ENCODE assay signal across 20 cellular contexts in the genomic region with DNA sequence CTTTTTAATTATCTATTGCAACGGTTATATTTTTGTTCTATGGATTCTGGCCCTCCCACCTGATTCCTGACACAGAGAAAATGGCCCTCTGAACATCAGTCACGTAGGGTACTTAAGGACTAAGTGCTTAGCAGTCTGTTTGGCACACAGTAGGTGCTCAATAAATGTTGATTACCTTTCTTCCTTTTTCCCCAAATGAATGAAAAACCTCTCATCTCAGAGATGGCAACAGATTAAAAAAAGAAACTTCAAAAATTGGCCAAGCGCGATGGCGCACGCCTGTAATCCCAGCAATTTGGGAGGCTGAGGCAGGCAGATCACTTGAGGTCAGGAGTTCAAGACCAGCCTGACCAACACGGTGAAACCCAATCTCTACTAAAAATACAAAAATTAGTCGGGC. TPM values are rescaled to one million over a fixed set of nuclear protein-coding genes. Genes with fewer than 3 reads are reported as not detected.
DNase-seq lines count a peak whose midpoint lies in the region; ATAC-seq, FAIRE-seq and TF ChIP-seq lines count a peak whose summit lies in the region.
"Had no signal": no experiment of that assay in that cellular context is flagged by ENCODE, and none has a peak within 500 bp of the region (broad histone marks: within the 10 kb centered on the region; RNA-seq: fewer than 3 reads in every experiment).

No MANE protein-coding gene starts in this region.

- peaks cover 75% of the 10 kb centered on the region for H3K4me1 Mint-ChIP-seq in T-helper 2 cell treated with Interferon-gamma antibody and Interleukin-4, amounts not matched to agents 5 μg/mL and 100 μg/mL, for 36 hours (ENCODE audit: low read depth)
- peaks cover 60 to 86% (median 80%) of the 10 kb centered on the region in 3 donors for H3K4me1 Mint-ChIP-seq in CD8-positive, alpha-beta memory T cell
- H3K4me1 Mint-ChIP-seq in activated CD4-positive, alpha-beta memory T cell treated with anti-CD3 and anti-CD28 coated beads for 36 hours (ENCODE audit: low read depth), result peaks cover 87% of the 10 kb centered on the region

- peak overlapping the region; percentile 61 for H3K27ac Mint-ChIP-seq in T-helper 2 cell treated with Interferon-gamma antibody and Interleukin-4, amounts not matched to agents 5 μg/mL and 100 μg/mL, for 36 hours
- peak overlapping the region in 7 of 8 donors; percentile 35 to 81 (median 56) for H3K27ac Mint-ChIP-seq in CD8-positive, alpha-beta memory T cell
- peak overlapping the region; percentile 81 for H3K27ac Mint-ChIP-seq in activated CD4-positive, alpha-beta memory T cell treated with anti-CD3 and anti-CD28 coated beads for 36 hours

- FAIRE-seq in kidney (lab: Jason Lieb, UNC), result no peak
- FAIRE-seq: endometrium had no signal

- POLR2A ChIA-PET in CD8-positive, alpha-beta memory T cell (lab: Charles Lee), result interaction anchor here (0.6 kb wide), 1 partner anchor 29 kb away, joined by 4 read pairs; no protein-coding TSS in a partner anchor
- POLR2A ChIA-PET in activated CD4-positive, alpha-beta memory T cell treated with anti-CD3 and anti-CD28 coated beads for 36 hours (lab: Charles Lee), result interaction anchor here (0.6 to 2.1 kb wide), 11 partner anchors 10 to 138 kb away, joined by 3 to 12 read pairs (median 5); a partner anchor contains a TSS

- no peak for TF ChIP-seq CTCF in hepatocyte (IDR thresholded peaks at IDR 0.05; ENCODE audit: poor library complexity)
- TF ChIP-seq CTCF in kidney (IDR thresholded peaks at IDR 0.05; ENCODE audit: borderline replicate concordance, extremely low read depth, insufficient read depth), result no peak

- no peaks in the 10 kb centered on the region for H4K20me1 ChIP-seq in hepatocyte (ENCODE audit: insufficient read depth, poor library complexity, severe bottlenecking)

- H3K27me3 Mint-ChIP-seq in T-helper 2 cell treated with Interferon-gamma antibody and Interleukin-4, amounts not matched to agents 5 μg/mL and 100 μg/mL, for 36 hours (ENCODE audit: low read depth), result no peaks in the 10 kb centered on the region
- peaks cover 0 to 3% of the 10 kb centered on the region in 2 donors for H3K27me3 Mint-ChIP-seq in CD8-positive, alpha-beta memory T cell
- no peaks in the 10 kb centered on the region for H3K27me3 Mint-ChIP-seq in activated CD4-positive, alpha-beta memory T cell treated with anti-CD3 and anti-CD28 coated beads for 36 hours
- H3K27me3 Mint-ChIP-seq: brain had no signal

- no peaks in the 10 kb centered on the region for H3K27me3 ChIP-seq in CD8-positive, alpha-beta memory T cell (ENCODE audit: insufficient read depth, low read length, poor library complexity, severe bottlenecking)
- H3K27me3 ChIP-seq in hepatocyte, result no peaks in the 10 kb centered on the region
- H3K27me3 ChIP-seq: right atrium auricular region, transverse colon had no signal

- H3K9me3 ChIP-seq in CD8-positive, alpha-beta memory T cell (ENCODE audit: low read length), result no peaks in the 10 kb centered on the region
- H3K9me3 ChIP-seq in hepatocyte (ENCODE audit: low read depth) (no peaks in the 10 kb centered on the region), kidney (ENCODE audit: control insufficient read depth in 1 of 2, low read length in 2 of 2) (no peaks in the 10 kb centered on the region)
- H3K9me3 ChIP-seq: right atrium auricular region, transverse colon had no signal

- no peaks in the 10 kb centered on the region for H3K9me2 ChIP-seq in hepatocyte (replicated peaks; ENCODE audit: insufficient read depth)

- 97% methylated on average over 8 of the region's 8 CpGs for WGBS in hepatocyte (ENCODE audit: low lambda C conversion rate, missing lambda C conversion rate)

- H3K9ac ChIP-seq in kidney (ENCODE audit: low read length in 2 of 2), result no peak overlapping the region

- intact Hi-C loops in activated CD4-positive, alpha-beta memory T cell treated with anti-CD3 and anti-CD28 coated beads for 36 hours (cut with micrococcal nuclease), result loop anchor here (1.0 to 2.0 kb wide), 4 partner anchors 13 to 71 kb away; no protein-coding TSS in a partner anchor
- intact Hi-C loops in kidney (cut with DNase I), result no loop called here

- peak overlapping the region; percentile 38 for H3K4me3 Mint-ChIP-seq in T-helper 2 cell treated with Interferon-gamma antibody and Interleukin-4, amounts not matched to agents 5 μg/mL and 100 μg/mL, for 36 hours
- peak overlapping the region in 3 of 7 donors; percentile 12 to 62 (median 20) for H3K4me3 Mint-ChIP-seq in CD8-positive, alpha-beta memory T cell
- no peak overlapping the region for H3K4me3 Mint-ChIP-seq in activated CD4-positive, alpha-beta memory T cell treated with anti-CD3 and anti-CD28 coated beads for 36 hours
- H3K4me3 Mint-ChIP-seq: brain had no signal

- no peaks in the 10 kb centered on the region for H3K36me3 ChIP-seq in CD8-positive, alpha-beta memory T cell (ENCODE audit: insufficient read depth, low read length)
- H3K36me3 ChIP-seq in hepatocyte (replicated peaks; ENCODE audit: insufficient read depth, low read depth) (no peaks in the 10 kb centered on the region), kidney (ENCODE audit: control insufficient read depth in 1 of 2, insufficient read depth in 2 of 2, low read length in 2 of 2) (no peaks in the 10 kb centered on the region)
- H3K36me3 ChIP-seq: right atrium auricular region, transverse colon had no signal

- DNase-seq in T-helper 2 cell treated with Interferon-gamma antibody and Interleukin-4, amounts not matched to agents 5 μg/mL and 100 μg/mL, for 36 hours (ENCODE audit: low spot score), result no peak
- DNase-seq in T-helper 2 cell, result no peak
- DNase-seq in CD8-positive, alpha-beta memory T cell, result no peak
- DNase-seq in activated CD4-positive, alpha-beta memory T cell treated with anti-CD3 and anti-CD28 coated beads for 36 hours, result no peak
- no peak for DNase-seq in hepatocyte (ENCODE audit: low spot score)
- no peak for DNase-seq in kidney
- DNase-seq in NCI-H1930 (lab: John Stamatoyannopoulos, UW), result no peak
- DNase-seq: activated effector memory CD4-positive, alpha-beta T cell treated with anti-CD3 and anti-CD28 coated beads, Interleukin-2, amount 50 U/mL, for 16 hours; C1 segment of cervical spinal cord; cortex of kidney; NCI-H1105 treated with DMSO at 0.1 percent for 48 hours; NCI-H2081; NCI-H82; occipital lobe; PC-9; transverse colon had no signal

- H3K4me3 ChIP-seq in CD8-positive, alpha-beta memory T cell (ENCODE audit: low read length), result no peak overlapping the region
- H3K4me3 ChIP-seq in hepatocyte (no peak overlapping the region), kidney (ENCODE audit: low read length in 2 of 2) (no peak overlapping the region)
- H3K4me3 ChIP-seq: PC-9, right atrium auricular region, transverse colon had no signal

- H3K36me3 Mint-ChIP-seq in T-helper 2 cell treated with Interferon-gamma antibody and Interleukin-4, amounts not matched to agents 5 μg/mL and 100 μg/mL, for 36 hours (ENCODE audit: low read depth), result peaks cover 38% of the 10 kb centered on the region
- H3K36me3 Mint-ChIP-seq in CD8-positive, alpha-beta memory T cell, result peaks cover 0 to 23% (median 7%) of the 10 kb centered on the region in 3 donors
- peaks cover 16% of the 10 kb centered on the region for H3K36me3 Mint-ChIP-seq in activated CD4-positive, alpha-beta memory T cell treated with anti-CD3 and anti-CD28 coated beads for 36 hours

- H3K27ac ChIP-seq in CD8-positive, alpha-beta memory T cell (ENCODE audit: low read depth, low read length), result no peak overlapping the region
- peak overlapping the region; percentile 75 for H3K27ac ChIP-seq in hepatocyte
- H3K27ac ChIP-seq in kidney (ENCODE audit: low read depth in 2 of 2, low read length in 2 of 2), result no peak overlapping the region
- H3K27ac ChIP-seq: PC-9, right atrium auricular region had no signal

- H3K4me2 ChIP-seq in hepatocyte, result peak overlapping the region; percentile 41
- H3K4me2 ChIP-seq: PC-9 had no signal

- H3K4me1 ChIP-seq in CD8-positive, alpha-beta memory T cell (ENCODE audit: insufficient read depth, low read length), result peaks cover 37% of the 10 kb centered on the region
- H3K4me1 ChIP-seq in hepatocyte (ENCODE audit: insufficient read depth), result peaks cover 38% of the 10 kb centered on the region
- peaks cover 7 to 15% of the 10 kb centered on the region in 2 donors for H3K4me1 ChIP-seq in kidney (ENCODE audit: control insufficient read depth in 1 of 2, insufficient read depth in 1 of 2, low read depth in 1 of 2, low read length in 2 of 2)

- no peak for ATAC-seq in HG03520 (IDR thresholded peaks at IDR 0.05; ENCODE audit: unreplicated experiment)

- H3K79me2 ChIP-seq in hepatocyte, result peaks cover 44% of the 10 kb centered on the region

- no peak overlapping the region for H2AFZ ChIP-seq in hepatocyte
- H2AFZ ChIP-seq: PC-9 had no signal

- H3K9me3 Mint-ChIP-seq in T-helper 2 cell treated with Interferon-gamma antibody and Interleukin-4, amounts not matched to agents 5 μg/mL and 100 μg/mL, for 36 hours, result no peaks in the 10 kb centered on the region
- H3K9me3 Mint-ChIP-seq in CD8-positive, alpha-beta memory T cell, result no peaks in the 10 kb centered on the region
- H3K9me3 Mint-ChIP-seq in activated CD4-positive, alpha-beta memory T cell treated with anti-CD3 and anti-CD28 coated beads for 36 hours, result no peaks in the 10 kb centered on the region
- H3K9me3 Mint-ChIP-seq: brain had no signal

- CTCF ChIA-PET in CD8-positive, alpha-beta memory T cell (lab: Charles Lee), result no interaction called here
- CTCF ChIA-PET in activated CD4-positive, alpha-beta memory T cell treated with anti-CD3 and anti-CD28 coated beads for 36 hours (lab: Charles Lee), result interaction anchor here (0.7 to 1.8 kb wide), 6 partner anchors 10 to 235 kb away, joined by 3 to 7 read pairs (median 3); a partner anchor contains a TSS

RNA-seq across cellular contexts. Expression of a gene that starts 31.5 kb away (rescaled TPM):
- 100 to 1,000 TPM; 111 to 114 TPM for total RNA-seq in CD8-positive, alpha-beta memory T cell
- polyA plus RNA-seq in CD8-positive, alpha-beta memory T cell, result 20.0 TPM
- 10 to 100 TPM; 34.1 to 36.7 TPM for total RNA-seq in activated CD4-positive, alpha-beta memory T cell treated with anti-CD3 and anti-CD28 coated beads for 36 hours
- total RNA-seq in hepatocyte, result 28.7 and 32.6 TPM in 2 replicates
- polyA plus RNA-seq in hepatocyte, result 14.7 and 16.3 TPM in 2 replicates
- 58.2 TPM for total RNA-seq in kidney
- 4.2 TPM for polyA plus RNA-seq in kidney (ENCODE audit: insufficient read depth, low read depth, low replicate concordance)
